15 cellular contexts compared by ENCODE assay signal in the genomic region with DNA sequence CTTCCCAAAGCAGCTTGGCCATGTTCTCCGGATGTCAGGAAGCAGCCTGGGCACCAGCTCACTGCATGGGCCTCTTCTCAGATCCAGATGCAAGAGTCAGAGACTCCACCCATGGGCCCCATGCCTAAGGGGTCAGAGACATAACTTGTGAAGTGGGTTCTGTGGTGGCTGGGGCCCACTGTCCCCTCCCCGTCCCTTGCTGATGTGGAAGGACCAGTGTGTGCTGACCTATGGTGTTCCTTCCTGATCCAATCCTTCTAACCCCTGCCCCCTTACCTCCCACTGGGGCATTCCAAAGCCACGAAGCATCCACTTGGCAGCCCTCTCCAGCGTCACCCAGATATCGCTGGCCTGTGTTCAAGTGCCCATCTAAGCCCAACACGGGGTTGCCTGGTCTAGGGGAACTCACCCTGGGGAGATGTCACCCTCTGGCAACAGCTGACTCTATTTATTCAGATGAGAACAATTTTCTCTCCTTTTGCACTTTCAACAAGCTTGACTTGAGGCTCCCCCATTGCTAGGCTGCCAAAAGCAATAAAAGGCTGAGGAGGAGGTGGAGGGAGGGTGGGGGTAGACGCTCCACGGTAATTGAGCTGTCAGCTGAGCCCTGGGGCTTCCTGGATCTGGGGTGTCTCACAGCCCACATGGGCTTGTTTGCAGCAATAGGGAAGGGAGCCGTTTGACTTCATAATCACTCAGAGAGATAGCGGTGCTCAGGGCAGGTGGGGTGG.
DNase-seq lines count a peak whose midpoint lies in the region; ATAC-seq and TF ChIP-seq lines count a peak whose summit lies in the region.
"Had no signal": no experiment of that assay in that cellular context is flagged by ENCODE, and none has a peak within 500 bp of the region (broad histone marks: within the 10 kb centered on the region; RNA-seq: fewer than 3 reads in every experiment).

No MANE protein-coding gene starts in this region.

- H2BK12ac ChIP-seq in neuronal stem cell (ENCODE audit: low read length) = no peak overlapping the region

- H2AFZ ChIP-seq in neuronal stem cell (ENCODE audit: low read length) = no peak overlapping the region
- H2AFZ ChIP-seq: PC-9 had no signal

- no peak overlapping the region for H2BK15ac ChIP-seq in neuronal stem cell (ENCODE audit: low read length)

- no peak overlapping the region for H3K4me3 ChIP-seq in neuronal stem cell (ENCODE audit: low read length in 2 of 2)
- H3K4me3 ChIP-seq: adrenal gland, PC-9 had no signal

- no peak overlapping the region for H3K4me2 ChIP-seq in neuronal stem cell (ENCODE audit: insufficient read depth, low read length, poor library complexity, severe bottlenecking)
- H3K4me2 ChIP-seq: KMS-11, PC-9 had no signal

- no peak overlapping the region for H3K27ac ChIP-seq in neuronal stem cell (replicated peaks; ENCODE audit: low read length)
- H3K27ac ChIP-seq: 22Rv1, KMS-11, PC-9 had no signal

- H3K23ac ChIP-seq in neuronal stem cell (ENCODE audit: low read depth, low read length, poor library complexity) = no peak overlapping the region

- H2BK5ac ChIP-seq in neuronal stem cell (ENCODE audit: low read length) = no peak overlapping the region

- H3K4me1 Mint-ChIP-seq in type B pancreatic cell (ENCODE audit: unreplicated experiment) = peaks cover 23% of the 10 kb centered on the region
- H3K4me1 Mint-ChIP-seq: activated CD8-positive, alpha-beta memory T cell treated with anti-CD3 and anti-CD28 coated beads, Interleukin-2, amount 10 ng/mL, durations not matched to agents 7 days and 5 days; stimulated activated effector memory CD8-positive, alpha-beta T cell treated with anti-CD3 and anti-CD28 coated beads, Interleukin-12 subunit alpha, Interleukin-12 subunit beta, amount 100 ng/mL, for 72 hours had no signal

- no peak for ATAC-seq in HG03342 (IDR thresholded peaks at IDR 0.05; ENCODE audit: unreplicated experiment)
- no peak for ATAC-seq in HG03378 (IDR thresholded peaks at IDR 0.05; ENCODE audit: unreplicated experiment)
- ATAC-seq: activated CD8-positive, alpha-beta memory T cell treated with anti-CD3 and anti-CD28 coated beads, Interleukin-2, amount 10 ng/mL, durations not matched to agents 7 days and 5 days; stimulated activated effector memory CD8-positive, alpha-beta T cell treated with anti-CD3 and anti-CD28 coated beads, Interleukin-12 subunit alpha, Interleukin-12 subunit beta, amount 100 ng/mL, for 72 hours had no signal

- no peak for TF ChIP-seq CTCF in type B pancreatic cell (conservative IDR thresholded peaks at IDR 0.05)

- H3K79me1 ChIP-seq in neuronal stem cell (ENCODE audit: low read depth, low read length) = no peaks in the 10 kb centered on the region

- WGBS in neuronal stem cell (ENCODE audit: extremely low coverage in 2 of 2, insufficient read length in 2 of 2, insufficient replicate concordance in 1 of 2), 2 donors = no CpG with 5 or more reads among the region's 10 CpGs

- peak overlapping the region; percentile 25 for H3K18ac ChIP-seq in neuronal stem cell (ENCODE audit: low read length)

- H2AK5ac ChIP-seq in neuronal stem cell (ENCODE audit: low read depth, low read length) = no peak overlapping the region

- H3K27ac Mint-ChIP-seq in type B pancreatic cell = no peak overlapping the region
- H3K27ac Mint-ChIP-seq: activated CD8-positive, alpha-beta memory T cell treated with anti-CD3 and anti-CD28 coated beads, Interleukin-2, amount 10 ng/mL, durations not matched to agents 7 days and 5 days; stimulated activated effector memory CD8-positive, alpha-beta T cell treated with anti-CD3 and anti-CD28 coated beads, Interleukin-12 subunit alpha, Interleukin-12 subunit beta, amount 100 ng/mL, for 72 hours had no signal

- H3K4ac ChIP-seq in neuronal stem cell (ENCODE audit: low read length) = no peak overlapping the region

- no peak overlapping the region for H4K91ac ChIP-seq in neuronal stem cell (ENCODE audit: low read depth, low read length, poor library complexity)

- H3K36me3 ChIP-seq in neuronal stem cell (replicated peaks in 1 of 2; ENCODE audit: control insufficient read depth in 2 of 2, insufficient read depth in 2 of 2, low read length in 2 of 2) = no peaks in the 10 kb centered on the region
- H3K36me3 ChIP-seq: adrenal gland had no signal

- peak; percentile 10 for DNase-seq in NCI-H1092 treated with DMSO at 0.1 percent for 48 hours (lab: John Stamatoyannopoulos, UW)
- DNase-seq in NCI-H1092 (lab: John Stamatoyannopoulos, UW) = no peak
- peak; percentile 90 for DNase-seq in fibroblast of gingiva (ENCODE audit: low read depth)
- DNase-seq in neuronal stem cell (ENCODE audit: low spot score) = no peak
- peak; percentile 47 for DNase-seq in type B pancreatic cell (ENCODE audit: extremely low spot score, unreplicated experiment)
- DNase-seq in SKM-1 treated with dmso at 0.1 percent for 144 hours (lab: John Stamatoyannopoulos, UW; ENCODE audit: unreplicated experiment) = no peak
- DNase-seq: activated CD8-positive, alpha-beta memory T cell treated with anti-CD3 and anti-CD28 coated beads, Interleukin-2, amount 10 ng/mL, durations not matched to agents 7 days and 5 days; Calu3; PC-9 had no signal

- H3K9me3 Mint-ChIP-seq in type B pancreatic cell = no peaks in the 10 kb centered on the region
- H3K9me3 Mint-ChIP-seq: stimulated activated effector memory CD8-positive, alpha-beta T cell treated with anti-CD3 and anti-CD28 coated beads, Interleukin-12 subunit alpha, Interleukin-12 subunit beta, amount 100 ng/mL, for 72 hours had no signal

- no peak overlapping the region for H3K9ac ChIP-seq in neuronal stem cell (ENCODE audit: low read depth, low read length, poor library complexity)
- H3K9ac ChIP-seq: KMS-11 had no signal

- no peak overlapping the region for H3K4me3 Mint-ChIP-seq in type B pancreatic cell
- H3K4me3 Mint-ChIP-seq: activated CD8-positive, alpha-beta memory T cell treated with anti-CD3 and anti-CD28 coated beads, Interleukin-2, amount 10 ng/mL, durations not matched to agents 7 days and 5 days; stimulated activated effector memory CD8-positive, alpha-beta T cell treated with anti-CD3 and anti-CD28 coated beads, Interleukin-12 subunit alpha, Interleukin-12 subunit beta, amount 100 ng/mL, for 72 hours had no signal

- H3K36me3 Mint-ChIP-seq in type B pancreatic cell = no peaks in the 10 kb centered on the region
- H3K36me3 Mint-ChIP-seq: activated CD8-positive, alpha-beta memory T cell treated with anti-CD3 and anti-CD28 coated beads, Interleukin-2, amount 10 ng/mL, durations not matched to agents 7 days and 5 days; stimulated activated effector memory CD8-positive, alpha-beta T cell treated with anti-CD3 and anti-CD28 coated beads, Interleukin-12 subunit alpha, Interleukin-12 subunit beta, amount 100 ng/mL, for 72 hours had no signal

- peaks cover 0 to under 1% of the 10 kb centered on the region in 2 donors for H3K9me3 ChIP-seq in neuronal stem cell (replicated peaks in 1 of 2; ENCODE audit: control insufficient read depth in 2 of 2, insufficient read depth in 1 of 2, low read depth in 1 of 2, low read length in 2 of 2)
- H3K9me3 ChIP-seq: adrenal gland had no signal

- H3K27me3 Mint-ChIP-seq in type B pancreatic cell = peaks cover 8% of the 10 kb centered on the region
- H3K27me3 Mint-ChIP-seq: activated CD8-positive, alpha-beta memory T cell treated with anti-CD3 and anti-CD28 coated beads, Interleukin-2, amount 10 ng/mL, durations not matched to agents 7 days and 5 days had no signal

- H4K8ac ChIP-seq in neuronal stem cell (ENCODE audit: low read depth, low read length) = no peak overlapping the region

- H3K27me3 ChIP-seq in neuronal stem cell (ENCODE audit: control insufficient read depth in 3 of 3, insufficient read depth in 3 of 3, low read depth in 1 of 3, low read length in 3 of 3) = peaks cover 0 to 5% (median 0%) of the 10 kb centered on the region in 3 experiments
- H3K27me3 ChIP-seq: adrenal gland had no signal

- H2BK120ac ChIP-seq in neuronal stem cell (ENCODE audit: low read depth, low read length) = no peak overlapping the region

- H3K4me1 ChIP-seq in neuronal stem cell (ENCODE audit: control insufficient read depth in 2 of 2, insufficient read depth in 1 of 2, low read depth in 1 of 2, low read length in 2 of 2) = no peaks in the 10 kb centered on the region
- H3K4me1 ChIP-seq: adrenal gland had no signal

- no peak overlapping the region for H3K14ac ChIP-seq in neuronal stem cell (ENCODE audit: low read length)

Comparison
In these comparisons a context has a peak if more than half of its experiments do, and no peak if none do; other contexts are left out.
1. DNase-seq: peak in NCI-H1092 treated with DMSO at 0.1 percent for 48 hours (single experiment), fibroblast of gingiva (single experiment) and type B pancreatic cell (single experiment); none in NCI-H1092 (single experiment), neuronal stem cell (single experiment) and SKM-1 treated with dmso at 0.1 percent for 144 hours (single experiment).